Comparison of ENCODE assay signal across 27 cellular contexts in the genomic region with DNA sequence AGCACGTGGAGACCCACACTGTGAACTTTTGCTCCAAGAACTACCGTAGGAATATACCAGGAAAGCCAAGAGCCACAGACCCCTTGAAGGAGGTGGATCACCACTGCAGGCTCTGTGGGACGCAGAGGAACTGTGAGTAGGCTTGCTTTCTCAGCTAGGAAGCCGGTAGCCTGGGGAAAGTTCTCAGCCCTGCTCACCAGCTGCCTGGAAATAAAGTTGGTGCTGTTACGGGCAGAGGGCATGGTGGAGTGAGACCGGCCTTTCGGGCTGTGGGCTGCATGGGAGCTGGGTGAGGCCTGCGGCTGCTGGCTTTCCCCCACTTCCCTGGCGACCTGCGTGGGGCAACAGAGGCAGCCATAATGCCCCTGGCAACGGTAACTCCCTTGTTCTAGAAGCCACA.
"Had no signal": no experiment of that assay in that cellular context is flagged by ENCODE, and none has a peak within 500 bp of the region (broad histone marks: within the 10 kb centered on the region; RNA-seq: fewer than 3 reads in every experiment).

No MANE protein-coding gene starts in this region.

- ATAC-seq: naive thymus-derived CD8-positive, alpha-beta T cell; psoas muscle; right lobe of liver; stimulated activated memory B cell treated with anti-CD40 and anti-IgM and Interleukin-4, amounts not matched to agents 10 μg/mL and 1 μg/mL and 100 μg/mL, for 72 hours; stimulated activated naive CD8-positive, alpha-beta T cell treated with anti-CD3 and anti-CD28 coated beads, Interleukin-15, amount 100 ng/mL, for 72 hours had no signal

- H3K9ac ChIP-seq: parathyroid adenoma had no signal

- H3K27me3 Mint-ChIP-seq: memory B cell; naive thymus-derived CD8-positive, alpha-beta T cell; stimulated activated memory B cell treated with anti-CD40 and anti-IgM and Interleukin-4, amounts not matched to agents 10 μg/mL and 1 μg/mL and 100 μg/mL, for 72 hours; stimulated activated naive CD8-positive, alpha-beta T cell treated with anti-CD3 and anti-CD28 coated beads, Interleukin-15, amount 100 ng/mL, for 72 hours had no signal

- H3K4me1 Mint-ChIP-seq: memory B cell; neural crest cell; stimulated activated memory B cell treated with anti-CD40 and anti-IgM and Interleukin-4, amounts not matched to agents 10 μg/mL and 1 μg/mL and 100 μg/mL, for 72 hours had no signal

- H3K4me2 ChIP-seq: hepatocyte, smooth muscle cell had no signal

- H3K4me1 ChIP-seq: left ventricle myocardium inferior, parathyroid adenoma, psoas muscle, right atrium auricular region, right lobe of liver, thyroid gland, transverse colon, upper lobe of left lung, vagina had no signal

- H2AFZ ChIP-seq: hepatocyte, parathyroid adenoma had no signal

- H3K27ac Mint-ChIP-seq: memory B cell; nephron; stimulated activated memory B cell treated with anti-CD40 and anti-IgM and Interleukin-4, amounts not matched to agents 10 μg/mL and 1 μg/mL and 100 μg/mL, for 72 hours had no signal

- H3K79me2 ChIP-seq: hepatocyte, parathyroid adenoma had no signal

- H3K27ac ChIP-seq: hepatocyte, left ventricle myocardium inferior, neutrophil, parathyroid adenoma, psoas muscle, right atrium auricular region, right lobe of liver, thyroid gland, transverse colon, upper lobe of left lung, vagina had no signal

- H3K4me3 Mint-ChIP-seq: memory B cell; naive thymus-derived CD8-positive, alpha-beta T cell; nephron; neural crest cell; stimulated activated memory B cell treated with anti-CD40 and anti-IgM and Interleukin-4, amounts not matched to agents 10 μg/mL and 1 μg/mL and 100 μg/mL, for 72 hours; stimulated activated naive CD8-positive, alpha-beta T cell treated with anti-CD3 and anti-CD28 coated beads, Interleukin-15, amount 100 ng/mL, for 72 hours had no signal

- H3K9me3 ChIP-seq: neutrophil, right lobe of liver, thyroid gland had no signal

- H3K4me3 ChIP-seq: hepatocyte, left ventricle myocardium inferior, lung, psoas muscle, right atrium auricular region, right lobe of liver, smooth muscle cell, thyroid gland, transverse colon, upper lobe of left lung, vagina had no signal

- H3K27me3 ChIP-seq: hepatocyte, neutrophil, right atrium auricular region, right lobe of liver, thyroid gland, transverse colon, upper lobe of left lung, vagina had no signal

- DNase-seq: islet precursor cell; left ventricle myocardium inferior; naive thymus-derived CD8-positive, alpha-beta T cell; occipital lobe; psoas muscle; right lobe of liver; stimulated activated CD4-positive, alpha-beta T cell treated with anti-CD3 and anti-CD28 coated beads, Interleukin-1b, Interleukin-23, amount 100 ng/mL, for 48 hours; stimulated activated CD4-positive, alpha-beta T cell treated with anti-CD3 and anti-CD28 coated beads, Interleukin-2, amount 100 ng/mL, for 48 hours; stimulated activated CD4-positive, alpha-beta T cell treated with anti-CD3 and anti-CD28 coated beads, Interleukin-4, amount 100 ng/mL, for 4 hours; stimulated activated CD8-positive, alpha-beta memory T cell treated with anti-CD3 and anti-CD28 coated beads, Interleukin-4, amount 100 ng/mL, for 48 hours; stimulated activated naive CD4-positive, alpha-beta T cell treated with Interleukin-2 at 50 U/mL for 16 hours; stimulated activated naive CD8-positive, alpha-beta T cell treated with anti-CD3 and anti-CD28 coated beads, Interleukin-15, amount 100 ng/mL, for 72 hours; substantia nigra; thyroid gland; transverse colon had no signal

- H3K36me3 ChIP-seq: neutrophil, right lobe of liver, thyroid gland, transverse colon, vagina had no signal
